29 cellular contexts compared by ENCODE assay signal in genomic region chr11:17780668-17781067, GRCh38. TPM values are rescaled to one million over a fixed set of nuclear protein-coding genes. Genes with fewer than 3 reads are reported as not detected.
"Had no signal": no experiment of that assay in that cellular context is flagged by ENCODE, and none has a peak within 500 bp of the region (broad histone marks: within the 10 kb centered on the region; RNA-seq: fewer than 3 reads in every experiment).

No MANE protein-coding gene starts in this region.

- DNase-seq: central memory CD4-positive, alpha-beta T cell; dermis blood vessel endothelial cell; effector memory CD8-positive, alpha-beta T cell; erythroblast; esophagus squamous epithelium; foreskin melanocyte; glutamatergic neuron; heart right ventricle; immature natural killer cell; islet precursor cell; mesendoderm; natural killer cell; stimulated activated CD4-positive, alpha-beta T cell treated with anti-CD3 and anti-CD28 coated beads, Interleukin-2, amount 100 ng/mL, for 24 hours; stimulated activated CD4-positive, alpha-beta T cell treated with anti-CD3 and anti-CD28 coated beads, Interleukin-4, amount 100 ng/mL, for 24 hours; stimulated activated naive CD4-positive, alpha-beta T cell treated with Interleukin-2 at 50 U/mL for 16 hours; stomach; testis had no signal

- H3K36me3 Mint-ChIP-seq: natural killer cell; stimulated activated effector memory CD8-positive, alpha-beta T cell treated with anti-CD3 and anti-CD28 coated beads, Interleukin-12 subunit alpha, Interleukin-12 subunit beta, amount 100 ng/mL, for 72 hours; type B pancreatic cell had no signal

- H3K9me3 ChIP-seq: esophagus squamous epithelium, heart right ventricle, neutrophil, pancreas, right lobe of liver, stomach, testis, tibial artery had no signal

- H3K4me1 ChIP-seq: heart right ventricle, pancreas, stomach, testis, tibial artery had no signal

- H3K36me3 ChIP-seq: esophagus squamous epithelium, heart right ventricle, neutrophil, pancreas, right lobe of liver, stomach, tibial artery had no signal

- H3K9me3 Mint-ChIP-seq: effector memory CD8-positive, alpha-beta T cell; immature natural killer cell; natural killer cell; stimulated activated effector memory CD8-positive, alpha-beta T cell treated with anti-CD3 and anti-CD28 coated beads, Interleukin-12 subunit alpha, Interleukin-12 subunit beta, amount 100 ng/mL, for 72 hours; type B pancreatic cell had no signal

- H3K27ac ChIP-seq: coronary artery, esophagus squamous epithelium, heart right ventricle, neutrophil, pancreas, right lobe of liver, stomach, testis, tibial artery had no signal

- ATAC-seq: effector memory CD8-positive, alpha-beta T cell; heart right ventricle; natural killer cell; pancreas; right lobe of liver; stimulated activated effector memory CD8-positive, alpha-beta T cell treated with anti-CD3 and anti-CD28 coated beads, Interleukin-12 subunit alpha, Interleukin-12 subunit beta, amount 100 ng/mL, for 72 hours had no signal

- H3K4me1 Mint-ChIP-seq: immature natural killer cell; natural killer cell; stimulated activated effector memory CD8-positive, alpha-beta T cell treated with anti-CD3 and anti-CD28 coated beads, Interleukin-12 subunit alpha, Interleukin-12 subunit beta, amount 100 ng/mL, for 72 hours had no signal

- H3K4me3 Mint-ChIP-seq: effector memory CD8-positive, alpha-beta T cell; immature natural killer cell; natural killer cell; stimulated activated effector memory CD8-positive, alpha-beta T cell treated with anti-CD3 and anti-CD28 coated beads, Interleukin-12 subunit alpha, Interleukin-12 subunit beta, amount 100 ng/mL, for 72 hours; type B pancreatic cell had no signal

- H3K4me3 ChIP-seq: coronary artery, esophagus squamous epithelium, heart right ventricle, pancreas, right lobe of liver, smooth muscle cell, stomach, testis, tibial artery had no signal

- H3K27ac Mint-ChIP-seq: effector memory CD8-positive, alpha-beta T cell; immature natural killer cell; natural killer cell; progenitor cell of endocrine pancreas; stimulated activated effector memory CD8-positive, alpha-beta T cell treated with anti-CD3 and anti-CD28 coated beads, Interleukin-12 subunit alpha, Interleukin-12 subunit beta, amount 100 ng/mL, for 72 hours; type B pancreatic cell had no signal

- H3K27me3 ChIP-seq: esophagus squamous epithelium, heart right ventricle, neutrophil, pancreas, right lobe of liver, stomach, testis, tibial artery had no signal

- H3K27me3 Mint-ChIP-seq: effector memory CD8-positive, alpha-beta T cell had no signal

RNA-seq across cellular contexts. Expression of gene KCNC1, which starts 46.1 kb away (rescaled TPM):
- total RNA-seq: dermis blood vessel endothelial cell, esophagus squamous epithelium, mammary epithelial cell, natural killer cell, omental fat pad, right lobe of liver, smooth muscle cell, subcutaneous adipose tissue had no signal
- polyA plus RNA-seq: heart right ventricle, mammary epithelial cell, smooth muscle cell had no signal
